ENCODE assay signal across 27 cellular contexts in genomic region chr4:141448490-141448889, GRCh38.
"Had no signal": no experiment of that assay in that cellular context is flagged by ENCODE, and none has a peak within 500 bp of the region (broad histone marks: within the 10 kb centered on the region; RNA-seq: fewer than 3 reads in every experiment).

No MANE protein-coding gene starts in this region.

- H3K4me1 ChIP-seq: left lung, lower lobe of right lung, pancreas, prostate gland, stomach, testis, thyroid gland, transverse colon, upper lobe of left lung, vagina had no signal

- H3K4me3 ChIP-seq: left lung, lower lobe of right lung, pancreas, prostate gland, skin epidermis, stomach, testis, thyroid gland, transverse colon, upper lobe of left lung, vagina had no signal

- H3K36me3 ChIP-seq: left lung, lower lobe of right lung, pancreas, prostate gland, stomach, thyroid gland, transverse colon, upper lobe of left lung, vagina had no signal

- FAIRE-seq: islet of Langerhans, kidney, pancreas had no signal

- H3K27ac ChIP-seq: left lung, lower lobe of right lung, pancreas, prostate gland, skin epidermis, stomach, testis, thyroid gland, transverse colon, upper lobe of left lung, vagina had no signal

- DNase-seq: kidney; left colon; left lung; lower lobe of right lung; mammary epithelial cell; mesenchymal stem cell; naive thymus-derived CD8-positive, alpha-beta T cell; nucleus accumbens; pancreas; posterior cingulate gyrus; retina; right cardiac atrium; stimulated activated CD4-positive, alpha-beta T cell treated with anti-CD3 and anti-CD28 coated beads, Interleukin-12 subunit alpha, Interleukin-12 subunit beta, amount 100 ng/mL, for 4 hours; stimulated activated CD4-positive, alpha-beta T cell treated with anti-CD3 and anti-CD28 coated beads, Interleukin-15, amount 100 ng/mL, for 24 hours; stimulated activated CD4-positive, alpha-beta T cell treated with anti-CD3 and anti-CD28 coated beads, Interleukin-2, amount 100 ng/mL, for 24 hours; stimulated activated CD4-positive, alpha-beta T cell treated with anti-CD3 and anti-CD28 coated beads, Interleukin-4, amount 100 ng/mL, for 1 hour; stimulated activated naive B cell treated with anti-CD40 and anti-IgM and Interleukin-4, amounts not matched to agents 10 μg/mL and 1 μg/mL and 100 μg/mL, for 72 hours; stimulated activated naive CD8-positive, alpha-beta T cell treated with anti-CD3 and anti-CD28 coated beads, Interleukin-15, Interleukin-2, amounts not matched to agents 100 U/mL and 50 U/mL, for 24 hours; stomach; testis; thyroid gland; transverse colon; upper lobe of left lung had no signal

- H3K27me3 ChIP-seq: left lung, pancreas, stomach, testis, thyroid gland, transverse colon, upper lobe of left lung, vagina had no signal

- H3K9me3 ChIP-seq: left lung, lower lobe of right lung, pancreas, prostate gland, stomach, testis, thyroid gland, transverse colon, upper lobe of left lung, vagina had no signal
